Comparison of ENCODE assay signal across 8 cellular contexts in genomic region chr3:71127463-71128243, GRCh38.
DNase-seq lines count a peak whose midpoint lies in the region; ATAC-seq, FAIRE-seq and TF ChIP-seq lines count a peak whose summit lies in the region.

No MANE protein-coding gene starts in this region.

- ATAC-seq in HG02678 (IDR thresholded peaks at IDR 0.05; ENCODE audit: unreplicated experiment): no peak

- TF ChIP-seq CTCF in GM10266 (IDR thresholded peaks at IDR 0.05; ENCODE audit: control insufficient read depth, insufficient read depth, low read depth, missing control alignments): no peak

- DNase-seq in HCEC 1CT (peak; percentile 74), fibroblast of peridontal ligament (ENCODE audit: extremely low read depth) (peak; percentile 95), frontal cortex (ENCODE audit: low spot score in 2 of 2) (no peak), NCI-H2227 (lab: John Stamatoyannopoulos, UW; ENCODE audit: unreplicated experiment) (no peak), GM10266 (ENCODE audit: extremely low spot score) (no peak)
- peak; percentile 27 to 46 for DNase-seq in activated CD4-positive, alpha-beta T cell treated with anti-CD3 and anti-CD28 coated beads, Interleukin-2, amount 50 U/mL, for 48 hours
- DNase-seq in stimulated activated CD4-positive, alpha-beta T cell treated with anti-CD3 and anti-CD28 coated beads, Interleukin-4, amount 100 ng/mL, for 24 hours: peak; percentile 63

- FAIRE-seq in frontal cortex (lab: Jason Lieb, UNC): no peak

Comparison
In these comparisons a context has a peak if more than half of its experiments do, and no peak if none do; other contexts are left out.
1. DNase-seq: peak in HCEC 1CT (single experiment), activated CD4-positive, alpha-beta T cell treated with anti-CD3 and anti-CD28 coated beads, Interleukin-2, amount 50 U/mL, for 48 hours (2 of 2), fibroblast of peridontal ligament (single experiment) and stimulated activated CD4-positive, alpha-beta T cell treated with anti-CD3 and anti-CD28 coated beads, Interleukin-4, amount 100 ng/mL, for 24 hours (single experiment); none in frontal cortex (0 of 2), NCI-H2227 (single experiment) and GM10266 (single experiment).